Comparison of ENCODE assay signal across 7 cellular contexts in genomic region chr1:205630651-205631009, GRCh38. TPM values are rescaled to one million over a fixed set of nuclear protein-coding genes. Genes with fewer than 3 reads are reported as not detected.
DNase-seq lines count a peak whose midpoint lies in the region; ATAC-seq and TF ChIP-seq lines count a peak whose summit lies in the region.

No MANE protein-coding gene starts in this region.

- no peaks in the 10 kb centered on the region for H3K9me3 ChIP-seq in iPS-18a (ENCODE audit: control insufficient read depth, low read depth, low read length)

- no peak for ATAC-seq in activated T-helper 17 cell treated with anti-CD3 and anti-CD28 coated beads, Interleukin-2, amount 50 U/mL, for 72 hours (replicated peaks)
- no peak for ATAC-seq in stimulated activated naive CD8-positive, alpha-beta T cell treated with anti-CD3 and anti-CD28 coated beads, Interleukin-15, amount 100 ng/mL, for 72 hours
- ATAC-seq in GM21515 (IDR thresholded peaks at IDR 0.05; ENCODE audit: unreplicated experiment) (no peak), GM19324 (IDR thresholded peaks at IDR 0.05; ENCODE audit: low FRiP score, unreplicated experiment) (no peak)

- H3K4me1 ChIP-seq in iPS-18a (ENCODE audit: control insufficient read depth, low read depth, low read length): peaks cover 13% of the 10 kb centered on the region

- no peak for TF ChIP-seq CTCF in HFFc6 (IDR thresholded peaks at IDR 0.05)

- peaks cover 50% of the 10 kb centered on the region for H3K4me1 Mint-ChIP-seq in HFFc6 (ENCODE audit: low read depth)
- peaks cover 17% of the 10 kb centered on the region for H3K4me1 Mint-ChIP-seq in activated T-helper 17 cell treated with anti-CD3 and anti-CD28 coated beads, Interleukin-2, amount 50 U/mL, for 72 hours
- H3K4me1 Mint-ChIP-seq in stimulated activated naive CD8-positive, alpha-beta T cell treated with anti-CD3 and anti-CD28 coated beads, Interleukin-15, amount 100 ng/mL, for 72 hours: peaks cover 54% of the 10 kb centered on the region

- peak overlapping the region; percentile 93 for H3K9ac ChIP-seq in iPS-18a (ENCODE audit: low read length)

- H3K27ac Mint-ChIP-seq in HFFc6: peak overlapping the region; percentile 97
- H3K27ac Mint-ChIP-seq in activated T-helper 17 cell treated with anti-CD3 and anti-CD28 coated beads, Interleukin-2, amount 50 U/mL, for 72 hours: peak overlapping the region; percentile 94
- H3K27ac Mint-ChIP-seq in stimulated activated naive CD8-positive, alpha-beta T cell treated with anti-CD3 and anti-CD28 coated beads, Interleukin-15, amount 100 ng/mL, for 72 hours: peak overlapping the region; percentile 95 to 97

- no peaks in the 10 kb centered on the region for H3K36me3 ChIP-seq in iPS-18a (ENCODE audit: control insufficient read depth, low read depth, low read length)

- H3K9me3 Mint-ChIP-seq in HFFc6: no peaks in the 10 kb centered on the region
- H3K9me3 Mint-ChIP-seq in activated T-helper 17 cell treated with anti-CD3 and anti-CD28 coated beads, Interleukin-2, amount 50 U/mL, for 72 hours: no peaks in the 10 kb centered on the region
- H3K9me3 Mint-ChIP-seq in stimulated activated naive CD8-positive, alpha-beta T cell treated with anti-CD3 and anti-CD28 coated beads, Interleukin-15, amount 100 ng/mL, for 72 hours: no peaks in the 10 kb centered on the region

- H3K36me3 Mint-ChIP-seq in HFFc6 (ENCODE audit: low read depth): no peaks in the 10 kb centered on the region; the same call in 1 of the 2 replicates
- H3K36me3 Mint-ChIP-seq in activated T-helper 17 cell treated with anti-CD3 and anti-CD28 coated beads, Interleukin-2, amount 50 U/mL, for 72 hours (ENCODE audit: low read depth): peaks cover 45% of the 10 kb centered on the region

- no peaks in the 10 kb centered on the region for H3K27me3 Mint-ChIP-seq in HFFc6 (ENCODE audit: insufficient read depth)
- no peaks in the 10 kb centered on the region for H3K27me3 Mint-ChIP-seq in activated T-helper 17 cell treated with anti-CD3 and anti-CD28 coated beads, Interleukin-2, amount 50 U/mL, for 72 hours
- no peaks in the 10 kb centered on the region for H3K27me3 Mint-ChIP-seq in stimulated activated naive CD8-positive, alpha-beta T cell treated with anti-CD3 and anti-CD28 coated beads, Interleukin-15, amount 100 ng/mL, for 72 hours

- no peak for DNase-seq in HFFc6
- DNase-seq in stimulated activated naive CD8-positive, alpha-beta T cell treated with anti-CD3 and anti-CD28 coated beads, Interleukin-15, amount 100 ng/mL, for 72 hours: no peak
- DNase-seq in RKO (ENCODE audit: low spot score): no peak

- H3K27me3 ChIP-seq in iPS-18a (ENCODE audit: control insufficient read depth, insufficient read depth, low read length): peaks cover 11% of the 10 kb centered on the region

- H3K4me3 Mint-ChIP-seq in HFFc6: peak overlapping the region; percentile 94
- peak overlapping the region; percentile 87 for H3K4me3 Mint-ChIP-seq in activated T-helper 17 cell treated with anti-CD3 and anti-CD28 coated beads, Interleukin-2, amount 50 U/mL, for 72 hours
- peak overlapping the region; percentile 85 to 87 for H3K4me3 Mint-ChIP-seq in stimulated activated naive CD8-positive, alpha-beta T cell treated with anti-CD3 and anti-CD28 coated beads, Interleukin-15, amount 100 ng/mL, for 72 hours

- H3K4me3 ChIP-seq in iPS-18a (ENCODE audit: low read length): peak overlapping the region; percentile 90

- H3K27ac ChIP-seq in iPS-18a (ENCODE audit: low read length): peak overlapping the region; percentile 94

RNA-seq across cellular contexts. Expression of gene ELK4, which starts 1.2 kb away (rescaled TPM):
- total RNA-seq in HFFc6 (2021; fragmentation: NEBNext Ultra II Directional; extraction: Animal tissue kit (Norgen Biotek cat#: 25700)): 10 to 100 TPM; 32.9 to 37.6 (median 35.6) TPM
- total RNA-seq in activated T-helper 17 cell treated with anti-CD3 and anti-CD28 coated beads, Interleukin-2, amount 50 U/mL, for 72 hours: 10 to 100 TPM; 72.9 to 76.4 TPM

RNA-seq across cellular contexts. Expression of gene SLC45A3, which starts 49.7 kb away (rescaled TPM):
- total RNA-seq in HFFc6 (2021; fragmentation: NEBNext Ultra II Directional; extraction: Animal tissue kit (Norgen Biotek cat#: 25700)): 1 to 10 TPM; 1.1 to 2.4 (median 1.4) TPM
- total RNA-seq in activated T-helper 17 cell treated with anti-CD3 and anti-CD28 coated beads, Interleukin-2, amount 50 U/mL, for 72 hours: under 1 TPM; 0.37 to 0.63 TPM
